8 cellular contexts compared by ENCODE assay signal in the genomic region with DNA sequence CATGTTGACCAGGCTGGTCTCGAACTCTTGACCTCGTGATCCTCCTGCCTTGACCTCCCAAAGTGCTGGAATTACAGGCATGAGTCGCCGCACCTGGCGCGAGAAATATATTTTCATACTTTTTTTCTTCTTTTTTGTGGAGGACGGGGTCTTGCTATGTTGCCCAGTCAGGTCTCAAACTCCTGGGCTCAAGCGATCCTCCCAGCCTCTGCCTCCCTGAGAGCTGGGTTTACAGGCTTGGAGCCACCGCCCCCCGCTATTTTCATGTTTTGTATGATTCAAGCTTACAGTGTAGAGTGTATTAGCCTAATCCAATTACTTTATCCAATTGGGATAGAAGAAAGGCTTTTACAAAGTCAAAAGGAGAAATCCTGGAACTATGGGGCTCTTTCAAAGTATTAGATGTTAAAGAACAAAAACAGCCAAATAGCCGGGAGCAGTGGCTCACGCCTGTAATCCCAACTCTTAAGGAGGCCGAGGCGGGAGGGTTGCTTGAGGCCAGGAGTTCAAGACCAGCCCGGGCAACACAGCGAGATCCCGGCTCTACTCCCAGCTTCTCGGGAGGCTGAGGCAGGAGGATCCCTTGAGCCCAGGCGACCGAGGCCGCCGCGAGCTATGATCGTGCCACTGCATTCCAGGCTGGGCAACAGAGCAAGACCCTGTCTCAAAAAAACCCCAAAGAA. TPM values are rescaled to one million over a fixed set of nuclear protein-coding genes. Genes with fewer than 3 reads are reported as not detected.
DNase-seq lines count a peak whose midpoint lies in the region; TF ChIP-seq lines count a peak whose summit lies in the region.

No MANE protein-coding gene starts in this region.

- TF ChIP-seq CTCF in endodermal cell (conservative IDR thresholded peaks at IDR 0.05), result no peak
- TF ChIP-seq CTCF in neutrophil (IDR thresholded peaks at IDR 0.05), result no peak
- TF ChIP-seq CTCF in foreskin fibroblast (IDR thresholded peaks at IDR 0.05; ENCODE audit: low read depth, low read length), result no peak
- no peak for TF ChIP-seq CTCF in GM13977 (IDR thresholded peaks at IDR 0.05; ENCODE audit: extremely low read depth, insufficient read depth, missing control alignments)

- H3K9ac ChIP-seq in BLaER1 treated with 17β-estradiol and CSF1 and Interleukin-3, amounts not matched to agents 10 nM and 100 nM, result peak overlapping the region; percentile 94 to 100 (median 98)
- H3K9ac ChIP-seq in NT2/D1 (ENCODE audit: insufficient read length, low read depth) (peak overlapping the region; percentile 87), endodermal cell (ENCODE audit: extremely low read depth, low read length, poor library complexity, severe bottlenecking) (peak overlapping the region; percentile 74)

- peak overlapping the region; percentile 94 to 99 (median 96) for H3K27ac ChIP-seq in BLaER1 treated with 17β-estradiol and CSF1 and Interleukin-3, amounts not matched to agents 10 nM and 100 nM
- H3K27ac ChIP-seq in endodermal cell (ENCODE audit: low read depth, low read length), result no peak overlapping the region
- peak overlapping the region; percentile 93 for H3K27ac ChIP-seq in neutrophil

- DNase-seq in NT2/D1 (ENCODE audit: low read depth, low spot score) (no peak), endodermal cell (peak; percentile 35), foreskin fibroblast (no peak), putamen (ENCODE audit: low spot score) (no peak), GM13977 (ENCODE audit: low spot score) (no peak), DMS114 treated with DMSO at 0.1 percent for 48 hours (lab: John Stamatoyannopoulos, UW; ENCODE audit: unreplicated experiment) (no peak)

- H3K4me3 Mint-ChIP-seq in endodermal cell, result peak overlapping the region; percentile 77

- peak overlapping the region; percentile 92 to 99 (median 97) for H3K4me2 ChIP-seq in BLaER1 treated with 17β-estradiol and CSF1 and Interleukin-3, amounts not matched to agents 10 nM and 100 nM

- no peaks in the 10 kb centered on the region for H3K27me3 Mint-ChIP-seq in endodermal cell (ENCODE audit: insufficient read depth)

- no peak overlapping the region for H3K27ac Mint-ChIP-seq in endodermal cell

- no peaks in the 10 kb centered on the region for H3K9me3 Mint-ChIP-seq in endodermal cell

- H3K27me3 ChIP-seq in BLaER1 treated with 17β-estradiol and CSF1 and Interleukin-3, amounts not matched to agents 10 nM and 100 nM, result no peaks in the 10 kb centered on the region
- H3K27me3 ChIP-seq in NT2/D1 (ENCODE audit: insufficient read depth, insufficient read length), result no peaks in the 10 kb centered on the region
- H3K27me3 ChIP-seq in endodermal cell (ENCODE audit: control insufficient read depth, insufficient read depth, low read length, poor library complexity, severe bottlenecking), result no peaks in the 10 kb centered on the region
- H3K27me3 ChIP-seq in neutrophil, result no peaks in the 10 kb centered on the region

- H3K36me3 Mint-ChIP-seq in endodermal cell (ENCODE audit: low read depth), result peaks cover 6% of the 10 kb centered on the region

- H3K4me1 ChIP-seq in BLaER1 treated with 17β-estradiol and CSF1 and Interleukin-3, amounts not matched to agents 10 nM and 100 nM, result peaks cover 73 to 81% (median 77%) of the 10 kb centered on the region in 10 experiments
- H3K4me1 ChIP-seq in NT2/D1 (ENCODE audit: insufficient read depth, insufficient read length), result peaks cover 6% of the 10 kb centered on the region
- no peaks in the 10 kb centered on the region for H3K4me1 ChIP-seq in endodermal cell (ENCODE audit: control insufficient read depth, insufficient read depth, low read length)
- H3K4me1 ChIP-seq in neutrophil (ENCODE audit: control insufficient read depth in 1 of 2, insufficient read depth in 1 of 2, low read depth in 1 of 2, low read length in 1 of 2), result peaks cover 58 to 60% of the 10 kb centered on the region in 2 experiments

- H3K4me3 ChIP-seq in BLaER1 treated with 17β-estradiol and CSF1 and Interleukin-3, amounts not matched to agents 10 nM and 100 nM, result peak overlapping the region; percentile 88 to 97 (median 94); a peak in 19 of 20 replicates
- H3K4me3 ChIP-seq in NT2/D1 (ENCODE audit: insufficient read length, low read depth) (peak overlapping the region; percentile 68), endodermal cell (ENCODE audit: low read length) (peak overlapping the region; percentile 81), neutrophil (ENCODE audit: low read depth in 1 of 2, low read length in 1 of 2) (peak overlapping the region; percentile 78 to 84), foreskin fibroblast (ENCODE audit: low read depth in 1 of 2, low read length in 2 of 2) (no peak overlapping the region)

- WGBS in endodermal cell (ENCODE audit: insufficient coverage in 1 of 2, insufficient read length in 1 of 2), 2 experiments, result 96% methylated on average over 22 to 24 of the region's 24 CpGs

- no peaks in the 10 kb centered on the region for H3K9me3 ChIP-seq in BLaER1 treated with 17β-estradiol and CSF1 and Interleukin-3, amounts not matched to agents 10 nM and 100 nM (replicated peaks in 1 of 11)
- H3K9me3 ChIP-seq in NT2/D1 (ENCODE audit: insufficient read depth, low read length) (no peaks in the 10 kb centered on the region), endodermal cell (ENCODE audit: control insufficient read depth, low read length) (no peaks in the 10 kb centered on the region), neutrophil (no peaks in the 10 kb centered on the region)

- H3K36me3 ChIP-seq in BLaER1 treated with 17β-estradiol and CSF1 and Interleukin-3, amounts not matched to agents 10 nM and 100 nM, result peaks cover 4 to 10% (median 6%) of the 10 kb centered on the region in 11 experiments; a peak in 6 of 22 replicates
- H3K36me3 ChIP-seq in NT2/D1 (ENCODE audit: insufficient read depth, insufficient read length, low read length), result peaks cover 9% of the 10 kb centered on the region
- peaks cover 11% of the 10 kb centered on the region for H3K36me3 ChIP-seq in endodermal cell (ENCODE audit: control insufficient read depth, insufficient read depth, low read length)
- peaks cover 3% of the 10 kb centered on the region for H3K36me3 ChIP-seq in neutrophil

- H4K20me1 ChIP-seq in BLaER1 treated with 17β-estradiol and CSF1 and Interleukin-3, amounts not matched to agents 10 nM and 100 nM, result peaks cover 32 to 36% (median 36%) of the 10 kb centered on the region in 11 experiments

- H3K4me1 Mint-ChIP-seq in endodermal cell, result peaks cover 27% of the 10 kb centered on the region

- in situ Hi-C loops in GM13977 (cut with MboI; ENCODE audit: low pct_unique_long_range_greater_than_20kb, low sequenced_read_pairs, unreplicated experiment), result no loop called here

RNA-seq across cellular contexts. Expression of gene MAP1LC3B, which starts 1.4 kb away (rescaled TPM):
- total RNA-seq in endodermal cell, result 10 to 100 TPM; 56.4 to 62.4 TPM
- 67.5 TPM for polyA plus RNA-seq in endodermal cell (2013, experiment 1 of 2)
- polyA plus RNA-seq in endodermal cell (2013, experiment 2 of 2), result 73.4 TPM

RNA-seq across cellular contexts. Expression of gene FBXO31, which starts 7.2 kb away (rescaled TPM):
- 10 to 100 TPM; 18.6 to 22.1 TPM for total RNA-seq in endodermal cell
- polyA plus RNA-seq in endodermal cell (2013, experiment 1 of 2), result 13.4 TPM
- 9.5 TPM for polyA plus RNA-seq in endodermal cell (2013, experiment 2 of 2)

Comparison
In these comparisons a context has a peak if more than half of its experiments do, and no peak if none do; other contexts are left out.
1. H3K4me3 ChIP-seq: peak in BLaER1 treated with 17β-estradiol and CSF1 and Interleukin-3, amounts not matched to agents 10 nM and 100 nM (10 of 10), NT2/D1 (single experiment), endodermal cell (single experiment) and neutrophil (2 of 2); none in foreskin fibroblast (0 of 2).
2. Peak in every context shown above with its lines, with median percentiles within 50 percentile points of each other: H3K9ac ChIP-seq.